8 cellular contexts compared by ENCODE assay signal in the genomic region with DNA sequence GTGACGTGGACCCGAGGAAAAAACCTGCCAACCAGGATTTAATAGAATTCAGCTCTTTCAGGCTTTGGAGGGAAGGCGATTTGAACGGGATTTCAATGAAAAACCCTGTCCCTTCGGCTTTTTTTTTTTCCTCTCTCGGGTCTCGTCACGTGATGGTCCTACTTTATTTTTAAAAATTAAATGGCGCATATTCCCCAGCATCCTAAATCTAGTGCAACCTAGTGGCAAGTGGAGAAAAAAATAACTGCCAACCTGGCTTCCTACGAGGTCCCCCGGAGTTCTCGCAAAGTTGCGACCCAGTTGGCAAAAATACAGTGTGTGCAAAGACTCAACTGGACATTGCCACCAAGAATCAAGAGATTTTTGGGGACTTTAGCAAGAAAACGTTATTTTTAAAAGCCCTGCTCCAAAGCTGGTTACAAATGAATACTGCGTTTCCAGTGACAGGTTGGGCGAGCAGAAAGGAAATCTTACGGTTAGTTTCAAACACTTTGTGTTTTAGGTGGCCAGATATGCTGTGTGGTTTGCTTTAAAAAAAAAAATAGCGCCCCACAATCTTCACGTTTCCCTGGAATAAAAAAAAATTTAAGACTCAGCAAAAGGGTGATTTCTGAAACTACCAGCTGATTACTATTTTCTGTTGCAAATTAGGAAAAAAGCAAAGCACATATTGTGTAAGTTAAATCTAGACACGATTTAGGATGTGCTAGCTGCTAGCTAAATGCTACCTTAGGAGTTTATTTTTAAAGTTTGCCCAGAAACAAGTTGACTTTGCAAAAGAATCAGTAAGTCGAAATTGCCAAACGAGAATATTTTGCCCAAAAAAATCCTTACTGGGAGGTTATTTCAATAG.
DNase-seq lines count a peak whose midpoint lies in the region; ATAC-seq and TF ChIP-seq lines count a peak whose summit lies in the region.

No MANE protein-coding gene starts in this region.

- peak overlapping the region; percentile 98 for H3K27ac ChIP-seq in OCI-LY3 (ENCODE audit: low read length)
- peak overlapping the region; percentile 99 for H3K27ac ChIP-seq in parathyroid adenoma

- peaks cover 4% of the 10 kb centered on the region for H3K9me3 Mint-ChIP-seq in activated naive CD8-positive, alpha-beta T cell (ENCODE audit: low read depth)

- TF ChIP-seq CTCF in OCI-LY3 (IDR thresholded peaks at IDR 0.05; ENCODE audit: low read depth, low read length) (peak; percentile 40), parathyroid adenoma (IDR thresholded peaks at IDR 0.05) (peak; percentile 45)

- peak overlapping the region; percentile 90 for H3K9ac ChIP-seq in OCI-LY3 (ENCODE audit: low read length)
- H3K9ac ChIP-seq in parathyroid adenoma = peak overlapping the region; percentile 97

- no peaks in the 10 kb centered on the region for H3K9me3 ChIP-seq in OCI-LY3 (ENCODE audit: insufficient read depth, low read length)
- no peaks in the 10 kb centered on the region for H3K9me3 ChIP-seq in parathyroid adenoma (ENCODE audit: control insufficient read depth, low read length)

- H3K79me2 ChIP-seq in OCI-LY3 (ENCODE audit: low read length) (peaks cover 30% of the 10 kb centered on the region), parathyroid adenoma (peaks cover 14% of the 10 kb centered on the region)

- H3K4me2 ChIP-seq in OCI-LY3 (ENCODE audit: low read length) (peak overlapping the region; percentile 97), parathyroid adenoma (ENCODE audit: low read length) (peak overlapping the region; percentile 100)

- H3K4me3 ChIP-seq in OCI-LY3 (ENCODE audit: low read length) = peak overlapping the region; percentile 79
- peak overlapping the region; percentile 100 for H3K4me3 ChIP-seq in parathyroid adenoma (ENCODE audit: low read depth, low read length)

- H2AFZ ChIP-seq in OCI-LY3 (ENCODE audit: low read depth, low read length) (peak overlapping the region; percentile 32; the same call in 1 of the 2 replicates), parathyroid adenoma (peak overlapping the region; percentile 96)

- no peaks in the 10 kb centered on the region for H3K27me3 Mint-ChIP-seq in activated naive CD8-positive, alpha-beta T cell

- H3K36me3 ChIP-seq in OCI-LY3 (replicated peaks; ENCODE audit: low read depth, low read length) (peaks cover 2% of the 10 kb centered on the region), parathyroid adenoma (ENCODE audit: control insufficient read depth, insufficient read depth, low read length) (no peaks in the 10 kb centered on the region)

- H3K4me1 ChIP-seq in OCI-LY3 (ENCODE audit: low read length) (peaks cover 66% of the 10 kb centered on the region), parathyroid adenoma (peaks cover 3% of the 10 kb centered on the region)

- H3K4me3 Mint-ChIP-seq in activated naive CD8-positive, alpha-beta T cell = peak overlapping the region; percentile 94

- H3K36me3 Mint-ChIP-seq in activated naive CD8-positive, alpha-beta T cell = peaks cover 5% of the 10 kb centered on the region

- peak; percentile 83 for DNase-seq in ELR (ENCODE audit: low read depth)
- DNase-seq in HuH-7 (ENCODE audit: low spot score) = peak; percentile 51
- DNase-seq in head of caudate nucleus = peak in 29 of 42 donors; percentile 15 to 71 (median 35)

- ATAC-seq in GM21381 (IDR thresholded peaks at IDR 0.05; ENCODE audit: unreplicated experiment) (no peak), HG02571 (IDR thresholded peaks at IDR 0.05; ENCODE audit: unreplicated experiment) (no peak)

- H3K27ac Mint-ChIP-seq in activated naive CD8-positive, alpha-beta T cell = peak overlapping the region; percentile 99

- intact Hi-C loops in head of caudate nucleus (cut with DNase I) = loop anchor here (5.0 kb wide), 1 partner anchor 44 kb away; no protein-coding TSS in a partner anchor

- no peaks in the 10 kb centered on the region for H4K20me1 ChIP-seq in OCI-LY3 (ENCODE audit: insufficient read depth, low read length)

- no peaks in the 10 kb centered on the region for H3K27me3 ChIP-seq in OCI-LY3 (ENCODE audit: low read depth, low read length)
- H3K27me3 ChIP-seq in parathyroid adenoma (ENCODE audit: control insufficient read depth, insufficient read depth, low read length) = no peaks in the 10 kb centered on the region

- H3K4me1 Mint-ChIP-seq in activated naive CD8-positive, alpha-beta T cell (ENCODE audit: low read depth) = peaks cover 50% of the 10 kb centered on the region
